36 cellular contexts compared by ENCODE assay signal in the genomic region with DNA sequence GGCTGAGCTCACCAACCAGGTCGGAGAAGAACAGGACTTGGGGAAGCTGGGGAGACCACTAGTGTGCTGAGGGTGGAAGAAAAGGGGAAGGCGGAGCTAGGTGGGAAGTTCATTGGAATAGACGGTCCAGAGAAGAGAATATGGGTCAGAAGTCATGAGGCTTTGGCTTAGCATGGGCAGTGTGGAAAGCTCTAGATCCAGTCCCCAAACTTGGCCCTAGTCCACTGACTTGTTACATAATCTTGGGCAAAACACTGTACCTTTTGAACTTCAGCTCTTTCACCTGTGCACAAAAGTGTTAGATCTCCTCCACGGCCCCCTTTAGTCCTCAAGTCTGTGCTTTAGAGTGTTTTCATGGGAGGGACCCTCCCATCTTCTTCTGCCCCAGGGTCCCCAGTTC. TPM values are rescaled to one million over a fixed set of nuclear protein-coding genes. Genes with fewer than 3 reads are reported as not detected.
"Had no signal": no experiment of that assay in that cellular context is flagged by ENCODE, and none has a peak within 500 bp of the region (broad histone marks: within the 10 kb centered on the region; RNA-seq: fewer than 3 reads in every experiment).

No MANE protein-coding gene starts in this region.

- H3K9me3 Mint-ChIP-seq: activated B cell treated with CpG ODN at 0.5 μM for 24 hours; activated CD4-positive, alpha-beta memory T cell treated with anti-CD3 and anti-CD28 coated beads, Interleukin-2, amount 10 ng/mL, durations not matched to agents 7 days and 5 days; activated CD4-positive, alpha-beta T cell treated with anti-CD3 and anti-CD28 coated beads, Interleukin-2, amount 10 ng/mL, durations not matched to agents 7 days and 5 days; activated naive CD4-positive, alpha-beta T cell treated with anti-CD3 and anti-CD28 coated beads, Interleukin-2, amount 10 ng/mL, durations not matched to agents 7 days and 5 days; activated naive CD4-positive, alpha-beta T cell treated with anti-CD3 and anti-CD28 coated beads, Interleukin-2, amount 50 U/mL, for 24 hours; activated naive CD8-positive, alpha-beta T cell treated with anti-CD3 and anti-CD28 coated beads, Interleukin-2, amount 10 ng/mL, durations not matched to agents 7 days and 5 days; activated naive CD8-positive, alpha-beta T cell treated with anti-CD3 and anti-CD28 coated beads, Interleukin-2, amount 50 U/mL, for 24 hours; activated T-cell treated with anti-CD3 and anti-CD28 coated beads, Interleukin-2, amount 50 U/mL, for 24 hours; activated T-helper 2 cell treated with anti-CD3 and anti-CD28 coated beads, Interferon-gamma antibody, Interleukin-2, Interleukin-4, amounts not matched to agents 10 μg/mL and 5 μg/mL and 100 μg/mL, durations not matched to agents 14 hours and 24 hours and 36 hours; T-helper 1 cell treated with Interleukin-12 subunit alpha and Interleukin-12 subunit beta and Interleukin-4 antibody, amounts not matched to agents 30 μg/mL and 1 μg/mL, for 36 hours; T-helper 2 cell treated with Interferon-gamma antibody and Interleukin-4, amounts not matched to agents 5 μg/mL and 100 μg/mL, for 36 hours had no signal

- H3K27me3 ChIP-seq: ascending aorta had no signal

- H3K27ac ChIP-seq: ascending aorta, cardiac muscle cell, VCaP had no signal

- H3K4me3 ChIP-seq: ascending aorta, cardiac muscle cell had no signal

- H3K4me3 Mint-ChIP-seq: activated B cell treated with CpG ODN at 0.5 μM for 24 hours; activated CD4-positive, alpha-beta memory T cell treated with anti-CD3 and anti-CD28 coated beads, Interleukin-2, amount 10 ng/mL, durations not matched to agents 7 days and 5 days; activated CD4-positive, alpha-beta T cell treated with anti-CD3 and anti-CD28 coated beads, Interleukin-2, amount 10 ng/mL, durations not matched to agents 7 days and 5 days; activated CD8-positive, alpha-beta memory T cell treated with anti-CD3 and anti-CD28 coated beads, Interleukin-2, amount 10 ng/mL, durations not matched to agents 7 days and 5 days; activated CD8-positive, alpha-beta T cell treated with anti-CD3 and anti-CD28 coated beads, Interleukin-2, amount 10 ng/mL, durations not matched to agents 7 days and 5 days; activated naive CD4-positive, alpha-beta T cell treated with anti-CD3 and anti-CD28 coated beads, Interleukin-2, amount 10 ng/mL, durations not matched to agents 7 days and 5 days; activated naive CD4-positive, alpha-beta T cell treated with anti-CD3 and anti-CD28 coated beads, Interleukin-2, amount 50 U/mL, for 24 hours; activated naive CD8-positive, alpha-beta T cell; activated naive CD8-positive, alpha-beta T cell treated with anti-CD3 and anti-CD28 coated beads, Interleukin-2, amount 10 ng/mL, durations not matched to agents 7 days and 5 days; activated naive CD8-positive, alpha-beta T cell treated with anti-CD3 and anti-CD28 coated beads, Interleukin-2, amount 50 U/mL, for 24 hours; activated T-cell treated with anti-CD3 and anti-CD28 coated beads, Interleukin-2, amount 50 U/mL, for 24 hours; brain; T-helper 1 cell treated with Interleukin-12 subunit alpha and Interleukin-12 subunit beta and Interleukin-4 antibody, amounts not matched to agents 30 μg/mL and 1 μg/mL, for 36 hours; T-helper 2 cell treated with Interferon-gamma antibody and Interleukin-4, amounts not matched to agents 5 μg/mL and 100 μg/mL, for 36 hours had no signal

- H3K4me1 ChIP-seq: ascending aorta had no signal

- DNase-seq: activated B cell treated with CpG ODN at 0.5 μM for 24 hours; activated CD4-positive, alpha-beta memory T cell treated with anti-CD3 and anti-CD28 coated beads, Interleukin-2, amount 10 ng/mL, durations not matched to agents 7 days and 5 days; activated CD4-positive, alpha-beta T cell treated with anti-CD3 and anti-CD28 coated beads for 4 hours; activated CD4-positive, alpha-beta T cell treated with anti-CD3 and anti-CD28 coated beads, Interleukin-2, amount 10 ng/mL, durations not matched to agents 7 days and 5 days; activated CD4-positive, alpha-beta T cell treated with anti-CD3 and anti-CD28 coated beads, Interleukin-2, amount 50 U/mL, for 48 hours; activated CD4-positive, CD25-positive, alpha-beta regulatory T cell treated with anti-CD3 and anti-CD28 coated beads, Interleukin-2, amount 50 U/mL, for 72 hours; activated CD8-positive, alpha-beta memory T cell treated with anti-CD3 and anti-CD28 coated beads for 24 hours; activated CD8-positive, alpha-beta memory T cell treated with anti-CD3 and anti-CD28 coated beads, Interleukin-2, amount 10 ng/mL, durations not matched to agents 7 days and 5 days; activated CD8-positive, alpha-beta memory T cell treated with anti-CD3 and anti-CD28 coated beads, Interleukin-2, amount 50 U/mL, for 48 hours; activated CD8-positive, alpha-beta T cell treated with anti-CD3 and anti-CD28 coated beads, Interleukin-2, amount 10 ng/mL, durations not matched to agents 7 days and 5 days; activated effector memory CD4-positive, alpha-beta T cell treated with Interleukin-2 at 50 U/mL for 16 hours; activated gamma-delta T cell; activated naive CD4-positive, alpha-beta T cell treated with anti-CD3 and anti-CD28 coated beads, Interleukin-2, amount 10 ng/mL, durations not matched to agents 7 days and 5 days; activated naive CD4-positive, alpha-beta T cell treated with Interleukin-2 at 50 U/mL for 16 hours; activated naive CD8-positive, alpha-beta T cell treated with anti-CD3 and anti-CD28 coated beads, Interleukin-2, amount 10 ng/mL, durations not matched to agents 7 days and 5 days; activated naive CD8-positive, alpha-beta T cell treated with anti-CD3 and anti-CD28 coated beads, Interleukin-2, amount 50 U/mL, for 24 hours; activated T-cell treated with anti-CD3 and anti-CD28 coated beads, Interleukin-2, amount 50 U/mL, for 24 hours; activated T-cell treated with anti-CD3 and anti-CD28 coated beads, Interleukin-2, amount 50 U/mL, for 48 hours; amygdala; anterior cingulate cortex; central memory CD4-positive, alpha-beta T cell; SW 1271; T-helper 1 cell; T-helper 2 cell; T-helper 9 cell had no signal

- ATAC-seq: activated CD8-positive, alpha-beta memory T cell treated with anti-CD3 and anti-CD28 coated beads, Interleukin-2, amount 10 ng/mL, durations not matched to agents 7 days and 5 days; activated CD8-positive, alpha-beta T cell treated with anti-CD3 and anti-CD28 coated beads, Interleukin-2, amount 10 ng/mL, durations not matched to agents 7 days and 5 days; activated naive CD8-positive, alpha-beta T cell treated with anti-CD3 and anti-CD28 coated beads, Interleukin-2, amount 50 U/mL, for 24 hours had no signal

- H3K36me3 ChIP-seq: ascending aorta, cardiac muscle cell had no signal

- FAIRE-seq: bronchial epithelial cell, TTC549 had no signal

- H3K36me3 Mint-ChIP-seq: activated CD8-positive, alpha-beta memory T cell treated with anti-CD3 and anti-CD28 coated beads, Interleukin-2, amount 10 ng/mL, durations not matched to agents 7 days and 5 days; activated naive CD4-positive, alpha-beta T cell treated with anti-CD3 and anti-CD28 coated beads, Interleukin-2, amount 10 ng/mL, durations not matched to agents 7 days and 5 days; activated naive CD4-positive, alpha-beta T cell treated with anti-CD3 and anti-CD28 coated beads, Interleukin-2, amount 50 U/mL, for 24 hours; activated naive CD8-positive, alpha-beta T cell; activated naive CD8-positive, alpha-beta T cell treated with anti-CD3 and anti-CD28 coated beads, Interleukin-2, amount 10 ng/mL, durations not matched to agents 7 days and 5 days; brain had no signal

- H3K9me3 ChIP-seq: ascending aorta had no signal

- H3K4me1 Mint-ChIP-seq: activated B cell treated with CpG ODN at 0.5 μM for 24 hours; activated CD4-positive, alpha-beta memory T cell treated with anti-CD3 and anti-CD28 coated beads, Interleukin-2, amount 10 ng/mL, durations not matched to agents 7 days and 5 days; activated CD4-positive, alpha-beta T cell treated with anti-CD3 and anti-CD28 coated beads, Interleukin-2, amount 10 ng/mL, durations not matched to agents 7 days and 5 days; activated CD8-positive, alpha-beta memory T cell treated with anti-CD3 and anti-CD28 coated beads, Interleukin-2, amount 10 ng/mL, durations not matched to agents 7 days and 5 days; activated naive CD4-positive, alpha-beta T cell treated with anti-CD3 and anti-CD28 coated beads, Interleukin-2, amount 10 ng/mL, durations not matched to agents 7 days and 5 days; activated naive CD4-positive, alpha-beta T cell treated with anti-CD3 and anti-CD28 coated beads, Interleukin-2, amount 50 U/mL, for 24 hours; activated naive CD8-positive, alpha-beta T cell treated with anti-CD3 and anti-CD28 coated beads, Interleukin-2, amount 10 ng/mL, durations not matched to agents 7 days and 5 days; activated naive CD8-positive, alpha-beta T cell treated with anti-CD3 and anti-CD28 coated beads, Interleukin-2, amount 50 U/mL, for 24 hours; brain had no signal

- H3K27ac Mint-ChIP-seq: activated B cell treated with CpG ODN at 0.5 μM for 24 hours; activated CD4-positive, alpha-beta memory T cell treated with anti-CD3 and anti-CD28 coated beads, Interleukin-2, amount 10 ng/mL, durations not matched to agents 7 days and 5 days; activated CD4-positive, alpha-beta T cell treated with anti-CD3 and anti-CD28 coated beads, Interleukin-2, amount 10 ng/mL, durations not matched to agents 7 days and 5 days; activated CD8-positive, alpha-beta memory T cell treated with anti-CD3 and anti-CD28 coated beads, Interleukin-2, amount 10 ng/mL, durations not matched to agents 7 days and 5 days; activated CD8-positive, alpha-beta T cell treated with anti-CD3 and anti-CD28 coated beads, Interleukin-2, amount 10 ng/mL, durations not matched to agents 7 days and 5 days; activated naive CD4-positive, alpha-beta T cell treated with anti-CD3 and anti-CD28 coated beads, Interleukin-2, amount 10 ng/mL, durations not matched to agents 7 days and 5 days; activated naive CD4-positive, alpha-beta T cell treated with anti-CD3 and anti-CD28 coated beads, Interleukin-2, amount 50 U/mL, for 24 hours; activated naive CD8-positive, alpha-beta T cell; activated naive CD8-positive, alpha-beta T cell treated with anti-CD3 and anti-CD28 coated beads, Interleukin-2, amount 10 ng/mL, durations not matched to agents 7 days and 5 days; activated naive CD8-positive, alpha-beta T cell treated with anti-CD3 and anti-CD28 coated beads, Interleukin-2, amount 50 U/mL, for 24 hours; activated T-cell treated with anti-CD3 and anti-CD28 coated beads, Interleukin-2, amount 50 U/mL, for 24 hours; activated T-helper 2 cell treated with anti-CD3 and anti-CD28 coated beads, Interferon-gamma antibody, Interleukin-2, Interleukin-4, amounts not matched to agents 10 μg/mL and 5 μg/mL and 100 μg/mL, durations not matched to agents 14 hours and 24 hours and 36 hours; brain; T-helper 1 cell treated with Interleukin-12 subunit alpha and Interleukin-12 subunit beta and Interleukin-4 antibody, amounts not matched to agents 30 μg/mL and 1 μg/mL, for 36 hours; T-helper 2 cell treated with Interferon-gamma antibody and Interleukin-4, amounts not matched to agents 5 μg/mL and 100 μg/mL, for 36 hours had no signal

- H3K27me3 Mint-ChIP-seq: activated T-cell treated with anti-CD3 and anti-CD28 coated beads, Interleukin-2, amount 50 U/mL, for 24 hours had no signal

RNA-seq across cellular contexts. Expression of gene GCKR, which starts 10.7 kb away (rescaled TPM):
- total RNA-seq: activated B cell treated with CpG ODN at 0.5 μM for 24 hours; activated CD4-positive, alpha-beta memory T cell treated with anti-CD3 and anti-CD28 coated beads, Interleukin-2, amount 10 ng/mL, durations not matched to agents 7 days and 5 days; activated CD4-positive, alpha-beta T cell treated with anti-CD3 and anti-CD28 coated beads, Interleukin-2, amount 10 ng/mL, durations not matched to agents 7 days and 5 days; activated CD8-positive, alpha-beta memory T cell treated with anti-CD3 and anti-CD28 coated beads, Interleukin-2, amount 10 ng/mL, durations not matched to agents 7 days and 5 days; activated CD8-positive, alpha-beta T cell treated with anti-CD3 and anti-CD28 coated beads, Interleukin-2, amount 10 ng/mL, durations not matched to agents 7 days and 5 days; activated naive CD8-positive, alpha-beta T cell treated with anti-CD3 and anti-CD28 coated beads, Interleukin-2, amount 10 ng/mL, durations not matched to agents 7 days and 5 days; activated T-helper 2 cell treated with anti-CD3 and anti-CD28 coated beads, Interferon-gamma antibody, Interleukin-2, Interleukin-4, amounts not matched to agents 10 μg/mL and 5 μg/mL and 100 μg/mL, durations not matched to agents 14 hours and 24 hours and 36 hours; ascending aorta; bronchial epithelial cell; cardiac muscle cell had no signal
- polyA plus RNA-seq: cardiac muscle cell had no signal

RNA-seq across cellular contexts. Expression of gene FNDC4, which starts 12.3 kb away (rescaled TPM):
- total RNA-seq: activated B cell treated with CpG ODN at 0.5 μM for 24 hours; activated CD4-positive, alpha-beta memory T cell treated with anti-CD3 and anti-CD28 coated beads, Interleukin-2, amount 10 ng/mL, durations not matched to agents 7 days and 5 days; activated CD4-positive, alpha-beta T cell treated with anti-CD3 and anti-CD28 coated beads, Interleukin-2, amount 10 ng/mL, durations not matched to agents 7 days and 5 days; activated CD8-positive, alpha-beta T cell treated with anti-CD3 and anti-CD28 coated beads, Interleukin-2, amount 10 ng/mL, durations not matched to agents 7 days and 5 days; activated naive CD8-positive, alpha-beta T cell treated with anti-CD3 and anti-CD28 coated beads, Interleukin-2, amount 10 ng/mL, durations not matched to agents 7 days and 5 days had no signal
